Comparison of ENCODE assay signal across 8 cellular contexts in the genomic region with DNA sequence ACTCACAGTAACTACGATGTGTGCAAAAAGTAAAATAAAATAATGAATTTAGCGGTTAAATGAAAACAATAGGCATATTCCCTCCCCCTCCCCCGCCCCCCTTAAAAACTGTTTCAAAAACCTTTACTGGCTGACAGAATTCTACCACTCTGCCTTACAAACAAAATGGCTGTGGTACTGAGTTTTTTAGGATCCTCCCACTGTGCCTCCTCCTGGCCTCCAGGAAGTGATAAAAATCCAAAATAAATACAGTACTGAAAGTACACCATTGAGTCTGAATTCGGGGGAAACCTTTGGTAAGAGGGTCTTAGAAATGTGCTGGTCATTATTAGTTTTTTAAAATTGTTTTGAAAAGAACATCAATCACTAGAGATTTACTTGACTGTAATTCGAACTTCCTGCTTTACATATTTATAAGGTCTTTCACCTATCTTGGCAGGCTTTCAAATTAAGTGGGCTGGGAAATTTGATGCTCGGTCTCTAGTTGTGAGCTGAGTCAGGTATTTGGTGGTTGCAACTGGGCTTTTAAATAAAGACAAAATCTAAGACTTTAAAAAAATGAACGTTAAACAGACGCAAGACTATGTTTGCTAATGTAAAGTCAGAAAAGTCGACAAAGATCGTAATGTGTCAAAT. TPM values are rescaled to one million over a fixed set of nuclear protein-coding genes. Genes with fewer than 3 reads are reported as not detected.
DNase-seq lines count a peak whose midpoint lies in the region.

No MANE protein-coding gene starts in this region.

- H3K4me3 Mint-ChIP-seq in activated T-helper 2 cell treated with anti-CD3 and anti-CD28 coated beads, Interferon-gamma antibody, Interleukin-2, Interleukin-4, amounts not matched to agents 10 μg/mL and 5 μg/mL and 100 μg/mL, durations not matched to agents 14 hours and 24 hours and 36 hours (ENCODE audit: low read depth): no peak overlapping the region

- H3K27ac ChIP-seq in cingulate gyrus (ENCODE audit: low read depth, low read length): peak overlapping the region; percentile 81

- peaks cover under 1% of the 10 kb centered on the region for H3K9me3 Mint-ChIP-seq in activated T-helper 2 cell treated with anti-CD3 and anti-CD28 coated beads, Interferon-gamma antibody, Interleukin-2, Interleukin-4, amounts not matched to agents 10 μg/mL and 5 μg/mL and 100 μg/mL, durations not matched to agents 14 hours and 24 hours and 36 hours

- peaks cover 3% of the 10 kb centered on the region for H3K36me3 Mint-ChIP-seq in activated T-helper 2 cell treated with anti-CD3 and anti-CD28 coated beads, Interferon-gamma antibody, Interleukin-2, Interleukin-4, amounts not matched to agents 10 μg/mL and 5 μg/mL and 100 μg/mL, durations not matched to agents 14 hours and 24 hours and 36 hours (ENCODE audit: low read depth)

- DNase-seq in NCI-H510A treated with DMSO at 0.1 percent for 48 hours (lab: John Stamatoyannopoulos, UW) (peak; percentile 94), NCI-H510A (lab: John Stamatoyannopoulos, UW) (no peak), HT1080 (ENCODE audit: low read depth) (peak; percentile 65), NOMO-1 treated with DMSO at 0.1 percent for 48 hours (lab: John Stamatoyannopoulos, UW; ENCODE audit: unreplicated experiment) (peak; percentile 78), kidney tubule cell (ENCODE audit: low spot score) (peak; percentile 74), superior temporal gyrus (ENCODE audit: extremely low spot score) (peak; percentile 68)
- DNase-seq in activated T-helper 2 cell treated with anti-CD3 and anti-CD28 coated beads, Interferon-gamma antibody, Interleukin-2, Interleukin-4, amounts not matched to agents 10 μg/mL and 5 μg/mL and 100 μg/mL, durations not matched to agents 14 hours and 24 hours and 36 hours (ENCODE audit: low spot score): no peak

- intact Hi-C loops in activated T-helper 2 cell treated with anti-CD3 and anti-CD28 coated beads, Interferon-gamma antibody, Interleukin-2, Interleukin-4, amounts not matched to agents 10 μg/mL and 5 μg/mL and 100 μg/mL, durations not matched to agents 14 hours and 24 hours and 36 hours (cut with micrococcal nuclease): loop anchor here (2.0 to 5.0 kb wide), 4 partner anchors 33 to 763 kb away; partner anchors contain the start of genes ITGB1 and KIF5B

- peaks cover 17% of the 10 kb centered on the region for H3K4me1 Mint-ChIP-seq in activated T-helper 2 cell treated with anti-CD3 and anti-CD28 coated beads, Interferon-gamma antibody, Interleukin-2, Interleukin-4, amounts not matched to agents 10 μg/mL and 5 μg/mL and 100 μg/mL, durations not matched to agents 14 hours and 24 hours and 36 hours (ENCODE audit: low read depth)

- no peak overlapping the region for H3K27ac Mint-ChIP-seq in activated T-helper 2 cell treated with anti-CD3 and anti-CD28 coated beads, Interferon-gamma antibody, Interleukin-2, Interleukin-4, amounts not matched to agents 10 μg/mL and 5 μg/mL and 100 μg/mL, durations not matched to agents 14 hours and 24 hours and 36 hours

- H3K27me3 Mint-ChIP-seq in activated T-helper 2 cell treated with anti-CD3 and anti-CD28 coated beads, Interferon-gamma antibody, Interleukin-2, Interleukin-4, amounts not matched to agents 10 μg/mL and 5 μg/mL and 100 μg/mL, durations not matched to agents 14 hours and 24 hours and 36 hours (ENCODE audit: low read depth): no peaks in the 10 kb centered on the region

RNA-seq across cellular contexts. Expression of gene EPC1, which starts 32.5 kb away (rescaled TPM):
- 10.1 and 19.1 TPM in 2 replicates for total RNA-seq in HT1080 (2014; rRNA removed; shearing (Covaris generic))
- 8.6 and 11.7 TPM in 2 replicates for polyA plus RNA-seq in HT1080 (2015; cell fraction: cytosol; rRNA removed)
- polyA plus RNA-seq in HT1080 (2015; cell fraction: nucleus; rRNA removed): 22.5 and 29.1 TPM in 2 replicates
- 35.3 and 35.4 TPM in 2 replicates for total RNA-seq in activated T-helper 2 cell treated with anti-CD3 and anti-CD28 coated beads, Interferon-gamma antibody, Interleukin-2, Interleukin-4, amounts not matched to agents 10 μg/mL and 5 μg/mL and 100 μg/mL, durations not matched to agents 14 hours and 24 hours and 36 hours

Comparison
In these comparisons a context has a peak if more than half of its experiments do, and no peak if none do; other contexts are left out.
1. DNase-seq: peak in NCI-H510A treated with DMSO at 0.1 percent for 48 hours (single experiment), HT1080 (single experiment), NOMO-1 treated with DMSO at 0.1 percent for 48 hours (single experiment), kidney tubule cell (single experiment) and superior temporal gyrus (single experiment); none in NCI-H510A (single experiment) and activated T-helper 2 cell treated with anti-CD3 and anti-CD28 coated beads, Interferon-gamma antibody, Interleukin-2, Interleukin-4, amounts not matched to agents 10 μg/mL and 5 μg/mL and 100 μg/mL, durations not matched to agents 14 hours and 24 hours and 36 hours (single experiment).